ENCODE assay signal across 15 cellular contexts in genomic region chr7:744854-745430, GRCh38.
"Had no signal": no experiment of that assay in that cellular context is flagged by ENCODE, and none has a peak within 500 bp of the region (broad histone marks: within the 10 kb centered on the region; RNA-seq: fewer than 3 reads in every experiment).

No MANE protein-coding gene starts in this region.

- H3K4me1 ChIP-seq: adrenal gland, colonic mucosa, gastrocnemius medialis had no signal

- H3K4me3 ChIP-seq: adrenal gland, colonic mucosa, dorsolateral prefrontal cortex, esophagus squamous epithelium, gastrocnemius medialis, mucosa of descending colon, thoracic aorta had no signal

- H3K9me3 ChIP-seq: adrenal gland, colonic mucosa, esophagus squamous epithelium, gastrocnemius medialis, mucosa of descending colon, thoracic aorta had no signal

- H3K27ac ChIP-seq: adrenal gland, colonic mucosa, dorsolateral prefrontal cortex, esophagus squamous epithelium, gastrocnemius medialis, thoracic aorta had no signal

- H3K36me3 ChIP-seq: colonic mucosa had no signal

- H3K27me3 ChIP-seq: adrenal gland, colonic mucosa, dorsolateral prefrontal cortex, esophagus squamous epithelium, gastrocnemius medialis had no signal

- ATAC-seq: gastrocnemius medialis, mucosa of descending colon had no signal

- FAIRE-seq: astrocyte had no signal

- DNase-seq: activated CD4-positive, alpha-beta memory T cell treated with anti-CD3 and anti-CD28 coated beads for 36 hours; activated CD4-positive, alpha-beta T cell treated with anti-CD3 and anti-CD28 coated beads for 48 hours; activated T-cell treated with anti-CD3 and anti-CD28 coated beads, Interleukin-2, amount 50 U/mL, for 48 hours; adrenal gland; colonic mucosa; esophagus squamous epithelium; hippocampal formation; nephron progenitor cell; stimulated activated CD4-positive, alpha-beta T cell treated with anti-CD3 and anti-CD28 coated beads, Interleukin-4, amount 100 ng/mL, for 24 hours; stimulated activated naive CD4-positive, alpha-beta T cell treated with Interleukin-2 at 50 U/mL for 16 hours had no signal
